8 cellular contexts compared by ENCODE assay signal in genomic region chr11:77127969-77128691, GRCh38. TPM values are rescaled to one million over a fixed set of nuclear protein-coding genes. Genes with fewer than 3 reads are reported as not detected.
A peak's percentile ranks its signal among the peaks of the same experiment; 100 is the strongest.
DNase-seq lines count a peak whose midpoint lies in the region; ATAC-seq and TF ChIP-seq lines count a peak whose summit lies in the region.

MYO7A (plus strand) TSS chr11:77128246; CDS start chr11:77130635, 2,389 bp downstream.

- H4K20me1 ChIP-seq in SK-N-SH (ENCODE audit: insufficient read depth) (no peaks in the 10 kb centered on the region), fibroblast of lung (ENCODE audit: control insufficient read depth, extremely low read depth, insufficient read depth, low read length) (no peaks in the 10 kb centered on the region)

- TF ChIP-seq EP300 in SK-N-SH (IDR thresholded peaks at IDR 0.05; ENCODE audit: borderline replicate concordance in 1 of 2, low read depth in 1 of 2, low read length in 1 of 2), result no peak

- H3K4me2 ChIP-seq in SK-N-SH (peak within 1 kb of the TSS; percentile 92), fibroblast of lung (ENCODE audit: extremely low read depth, insufficient read depth, low read length) (peak within 1 kb of the TSS; percentile 87)

- peak within 1 kb of the TSS; percentile 77; the same call in 1 of the 2 replicates for H2AFZ ChIP-seq in SK-N-SH (ENCODE audit: low read depth)
- peak within 1 kb of the TSS; percentile 21 for H2AFZ ChIP-seq in fibroblast of lung (ENCODE audit: low read length)

- H3K4me1 Mint-ChIP-seq in nephron, result peaks cover 43% of the 10 kb centered on the region

- H3K9me3 Mint-ChIP-seq in nephron, result no peaks in the 10 kb centered on the region

- no peak for ATAC-seq in HG03139 (IDR thresholded peaks at IDR 0.05; ENCODE audit: unreplicated experiment)
- ATAC-seq in GM18907 (IDR thresholded peaks at IDR 0.05; ENCODE audit: unreplicated experiment), result no peak

- POLR2A ChIA-PET in SK-N-SH (lab: Yijun Ruan, JAX), result interaction anchor here (1.9 kb wide), 1 partner anchor 58 kb away, joined by 7 read pairs; no protein-coding TSS in a partner anchor

- no peaks in the 10 kb centered on the region for H3K9me2 ChIP-seq in SK-N-SH

- H3K36me3 ChIP-seq in SK-N-SH (replicated peaks in 1 of 2; ENCODE audit: control insufficient read depth in 1 of 2, insufficient read depth in 2 of 2, low read length in 1 of 2), result peaks cover 0 to 5% of the 10 kb centered on the region in 2 experiments
- peaks cover 2% of the 10 kb centered on the region for H3K36me3 ChIP-seq in fibroblast of lung (ENCODE audit: control insufficient read depth, insufficient read depth, low read length)

- peak within 1 kb of the TSS in 1 of 2 experiments; percentile 13; a peak in 1 of 4 replicates for H3K27ac ChIP-seq in SK-N-SH (ENCODE audit: low read depth in 2 of 2, low read length in 1 of 2)
- no peak within 1 kb of the TSS for H3K27ac ChIP-seq in fibroblast of lung (ENCODE audit: insufficient read depth, low read length)

- peak within 1 kb of the TSS; percentile 58 to 83 (median 80) for H3K4me3 Mint-ChIP-seq in nephron

- no peaks in the 10 kb centered on the region for H3K79me2 ChIP-seq in SK-N-SH (ENCODE audit: insufficient read depth)
- no peaks in the 10 kb centered on the region for H3K79me2 ChIP-seq in fibroblast of lung (ENCODE audit: control insufficient read depth, insufficient read depth, low read length)

- H3K27me3 ChIP-seq in SK-N-SH (ENCODE audit: insufficient read depth), result no peaks in the 10 kb centered on the region
- no peaks in the 10 kb centered on the region for H3K27me3 ChIP-seq in fibroblast of lung (ENCODE audit: control insufficient read depth, insufficient read depth, low read length)

- CTCF ChIA-PET in SK-N-SH (lab: Yijun Ruan, JAX), result interaction anchor here (0.9 to 12.2 kb wide), 45 partner anchors 8 to 502 kb away, joined by 3 to 270 read pairs (median 9); no protein-coding TSS in a partner anchor

- TF ChIP-seq CTCF in SK-N-SH (IDR thresholded peaks at IDR 0.05) (no peak), fibroblast of lung (conservative IDR thresholded peaks at IDR 0.05 in 1 of 2, IDR thresholded peaks at IDR 0.05 in 1 of 2; ENCODE audit: low read depth in 1 of 2, low read length in 2 of 2) (no peak), nephron (IDR thresholded peaks at IDR 0.05; ENCODE audit: unreplicated experiment in 3 of 3) (no peak)

- peak within 1 kb of the TSS; percentile 47 to 74 for H3K4me3 ChIP-seq in SK-N-SH (ENCODE audit: low read depth in 2 of 2, low read length in 1 of 2)
- peak within 1 kb of the TSS; percentile 8 to 58 (median 30) for H3K4me3 ChIP-seq in fibroblast of lung (replicated peaks in 1 of 4; ENCODE audit: control extremely low read depth in 1 of 4, insufficient read depth in 1 of 4, low read depth in 3 of 4, low read length in 4 of 4)

- WGBS in SK-N-SH (ENCODE audit: low lambda C conversion rate), result 50% methylated on average over 16 of the region's 19 CpGs

- H3K9me3 ChIP-seq in SK-N-SH (no peaks in the 10 kb centered on the region), fibroblast of lung (ENCODE audit: control insufficient read depth, insufficient read depth, low read depth, low read length) (no peaks in the 10 kb centered on the region)

- TF ChIP-seq RAD21 in SK-N-SH (IDR thresholded peaks at IDR 0.05; ENCODE audit: low read length), result no peak

- peak; percentile 41 to 65 for DNase-seq in NCI-H2081 (lab: John Stamatoyannopoulos, UW)
- no peak for DNase-seq in NCI-H2081 treated with DMSO at 0.1 percent for 48 hours (lab: John Stamatoyannopoulos, UW)
- peak; percentile 93 for DNase-seq in SK-N-SH
- peak in 1 of 2 donors; percentile 33 for DNase-seq in fibroblast of lung (ENCODE audit: low read depth in 2 of 2)
- DNase-seq in NCI-H1105 (lab: John Stamatoyannopoulos, UW), result no peak

- H3K4me1 ChIP-seq in SK-N-SH (ENCODE audit: control insufficient read depth in 1 of 2, insufficient read depth in 2 of 2, low read depth in 1 of 2, low read length in 1 of 2) (peaks cover 0 to 42% of the 10 kb centered on the region in 2 experiments; a peak in 2 of 4 replicates), fibroblast of lung (ENCODE audit: control insufficient read depth, extremely low read depth, insufficient read depth, low read length) (peaks cover 5% of the 10 kb centered on the region)

- H3K27ac Mint-ChIP-seq in nephron, result peak within 1 kb of the TSS; percentile 38 to 83 (median 53)

- peaks cover 18% of the 10 kb centered on the region for H3K27me3 Mint-ChIP-seq in nephron (ENCODE audit: low read depth)

- H3K36me3 Mint-ChIP-seq in nephron (ENCODE audit: low read depth), result peaks cover 8% of the 10 kb centered on the region

- H3K9ac ChIP-seq in SK-N-SH (no peak within 1 kb of the TSS), fibroblast of lung (ENCODE audit: insufficient read depth, low read length) (no peak within 1 kb of the TSS)

- no peaks in the 10 kb centered on the region for H3F3A ChIP-seq in SK-N-SH (replicated peaks; ENCODE audit: insufficient read depth)

TF ChIP-seq in SK-N-SH, 30 proteins besides CTCF, POLR2A, EP300 and RAD21:
- TF ChIP-seq MXI1 (IDR thresholded peaks at IDR 0.05; ENCODE audit: low read depth, low read length) (0 out of 2 replicates have a peak, but pooled peaks have one; percentile 35), FOXJ3 (CRISPR knock-in tag; IDR thresholded peaks at IDR 0.05) (no peak)

RNA-seq across cellular contexts. Expression of gene MYO7A, which starts in this region (rescaled TPM):
- 0.08 and 0.11 TPM in 2 replicates for polyA plus RNA-seq in SK-N-SH (2012; rRNA removed)
- 0.03 and 0.04 TPM in 2 replicates for polyA plus RNA-seq in SK-N-SH (2012; cell fraction: cytosol; rRNA removed)
- polyA plus RNA-seq in SK-N-SH (2012; cell fraction: nucleus; rRNA removed), result 0.74 and 0.85 TPM in 2 replicates
- 0.26 and 0.33 TPM in 2 replicates for total RNA-seq in fibroblast of lung
- polyA plus RNA-seq in fibroblast of lung, result 0.01 and 0.05 TPM in 2 replicates
- polyA plus RNA-seq in fibroblast of lung (2012), result 0.06 and 0.07 TPM in 2 replicates
- not detected in 2 replicates for polyA minus RNA-seq in fibroblast of lung (ENCODE audit: low replicate concordance)

Comparison
In these comparisons a context has a peak if more than half of its experiments do, and no peak if none do; other contexts are left out.
1. DNase-seq: peak in NCI-H2081 (2 of 2); none in NCI-H2081 treated with DMSO at 0.1 percent for 48 hours (single experiment) and NCI-H1105 (single experiment).
2. Peak in DNase-seq, H3K4me3 ChIP-seq and H3K4me2 ChIP-seq in SK-N-SH; RNA of the gene not detected or under 1 TPM.